In genomic region chr5:67774796-67775195, GRCh38 we compare ENCODE assay signal across 21 cellular contexts.
A peak's percentile ranks its signal among the peaks of the same experiment; 100 is the strongest.
DNase-seq lines count a peak whose midpoint lies in the region; ATAC-seq and TF ChIP-seq lines count a peak whose summit lies in the region.
"Had no signal": no experiment of that assay in that cellular context is flagged by ENCODE, and none has a peak within 500 bp of the region (broad histone marks: within the 10 kb centered on the region; RNA-seq: fewer than 3 reads in every experiment).

No MANE protein-coding gene starts in this region.

- DNase-seq in CMK (ENCODE audit: low read depth) (peak; percentile 7), HT-29 (ENCODE audit: low spot score) (peak; percentile 11), dorsolateral prefrontal cortex (no peak), progenitor cell of endocrine pancreas (ENCODE audit: low spot score, unreplicated experiment) (no peak), mesothelial cell of epicardium (ENCODE audit: low spot score in 2 of 2, unreplicated experiment in 2 of 2) (no peak)
- no peak for DNase-seq in activated T-cell treated with anti-CD3 and anti-CD28 coated beads, Interleukin-2, amount 50 U/mL, for 24 hours
- DNase-seq: activated naive CD4-positive, alpha-beta T cell; activated T-cell treated with anti-CD3 and anti-CD28 coated beads, Interleukin-2, amount 50 U/mL, for 4 hours; cortex of kidney; esophagus squamous epithelium; HFFc6; NCI-H1436; NCI-H2107; NCI-H524; small intestine; T-helper 1 cell; uterus had no signal

- no peaks in the 10 kb centered on the region for H3K27me3 ChIP-seq in dorsolateral prefrontal cortex
- H3K27me3 ChIP-seq: esophagus squamous epithelium, MG63, SJSA1, uterus had no signal

- TF ChIP-seq CTCF in dorsolateral prefrontal cortex (IDR thresholded peaks at IDR 0.05 in 54 of 56, conservative IDR thresholded peaks at IDR 0.05 in 2 of 56; ENCODE audit: low read depth in 1 of 56, partially characterized antibody in 56 of 56) (peak in 1 of 56 donors; percentile 22), progenitor cell of endocrine pancreas (IDR thresholded peaks at IDR 0.05; ENCODE audit: unreplicated experiment) (no peak), mesothelial cell of epicardium (IDR thresholded peaks at IDR 0.05; ENCODE audit: unreplicated experiment) (no peak)

- no peak overlapping the region for H3K4me3 ChIP-seq in dorsolateral prefrontal cortex
- H3K4me3 ChIP-seq: esophagus squamous epithelium, MG63, SJSA1, uterus had no signal

- H3K27me3 Mint-ChIP-seq in progenitor cell of endocrine pancreas, result no peaks in the 10 kb centered on the region
- no peaks in the 10 kb centered on the region for H3K27me3 Mint-ChIP-seq in mesothelial cell of epicardium (ENCODE audit: low read depth)
- peaks cover 12% of the 10 kb centered on the region for H3K27me3 Mint-ChIP-seq in activated T-cell treated with anti-CD3 and anti-CD28 coated beads, Interleukin-2, amount 50 U/mL, for 24 hours

- H3K9me3 Mint-ChIP-seq in progenitor cell of endocrine pancreas (ENCODE audit: low read depth), result peaks cover 14% of the 10 kb centered on the region
- peaks cover 16% of the 10 kb centered on the region for H3K9me3 Mint-ChIP-seq in mesothelial cell of epicardium
- no peaks in the 10 kb centered on the region for H3K9me3 Mint-ChIP-seq in activated T-cell treated with anti-CD3 and anti-CD28 coated beads, Interleukin-2, amount 50 U/mL, for 24 hours
- H3K9me3 Mint-ChIP-seq: activated T-cell treated with anti-CD3 and anti-CD28 coated beads, Interleukin-2, amount 50 U/mL, for 4 hours; HFFc6 had no signal

- intact Hi-C loops in dorsolateral prefrontal cortex (cut with DNase I), result no loop called here

- ATAC-seq in HG02840 (IDR thresholded peaks at IDR 0.05; ENCODE audit: low FRiP score, unreplicated experiment), result no peak
- ATAC-seq: activated T-cell treated with anti-CD3 and anti-CD28 coated beads, Interleukin-2, amount 50 U/mL, for 4 hours had no signal

- H3K36me3 Mint-ChIP-seq in progenitor cell of endocrine pancreas (ENCODE audit: insufficient read depth) (peaks cover 5% of the 10 kb centered on the region), mesothelial cell of epicardium (peaks cover 8% of the 10 kb centered on the region)
- no peaks in the 10 kb centered on the region for H3K36me3 Mint-ChIP-seq in activated T-cell treated with anti-CD3 and anti-CD28 coated beads, Interleukin-2, amount 50 U/mL, for 24 hours (ENCODE audit: low read depth)
- H3K36me3 Mint-ChIP-seq: CD14-positive monocyte had no signal

- H3K4me3 Mint-ChIP-seq in progenitor cell of endocrine pancreas (ENCODE audit: low read depth) (no peak overlapping the region), mesothelial cell of epicardium (no peak overlapping the region)
- no peak overlapping the region for H3K4me3 Mint-ChIP-seq in activated T-cell treated with anti-CD3 and anti-CD28 coated beads, Interleukin-2, amount 50 U/mL, for 24 hours
- H3K4me3 Mint-ChIP-seq: activated T-cell treated with anti-CD3 and anti-CD28 coated beads, Interleukin-2, amount 50 U/mL, for 4 hours; CD14-positive monocyte; HFFc6 had no signal

- H3K27ac Mint-ChIP-seq in progenitor cell of endocrine pancreas (peak overlapping the region; percentile 34), mesothelial cell of epicardium (no peak overlapping the region)
- H3K27ac Mint-ChIP-seq in activated T-cell treated with anti-CD3 and anti-CD28 coated beads, Interleukin-2, amount 50 U/mL, for 24 hours, result no peak overlapping the region
- H3K27ac Mint-ChIP-seq: CD14-positive monocyte, HFFc6 had no signal

- H3K4me1 Mint-ChIP-seq in progenitor cell of endocrine pancreas (ENCODE audit: low read depth) (peaks cover 42% of the 10 kb centered on the region), mesothelial cell of epicardium (peaks cover 12% of the 10 kb centered on the region)
- peaks cover 2% of the 10 kb centered on the region for H3K4me1 Mint-ChIP-seq in activated T-cell treated with anti-CD3 and anti-CD28 coated beads, Interleukin-2, amount 50 U/mL, for 24 hours (ENCODE audit: low read depth)

- H3K27ac ChIP-seq in dorsolateral prefrontal cortex, result peak overlapping the region in 56 of 59 donors; percentile 41 to 98 (median 90)
- H3K27ac ChIP-seq: esophagus squamous epithelium, SJSA1, uterus had no signal

Comparison
In these comparisons a context has a peak if more than half of its experiments do, and no peak if none do; other contexts are left out.
1. DNase-seq: peak in CMK (single experiment) and HT-29 (single experiment); none in dorsolateral prefrontal cortex (0 of 10), progenitor cell of endocrine pancreas (single experiment), mesothelial cell of epicardium (0 of 2) and activated T-cell treated with anti-CD3 and anti-CD28 coated beads, Interleukin-2, amount 50 U/mL, for 24 hours (single experiment).